In genomic region chr2:203646266-203646864, GRCh38 we compare ENCODE assay signal across 13 cellular contexts.
"Had no signal": no experiment of that assay in that cellular context is flagged by ENCODE, and none has a peak within 500 bp of the region (broad histone marks: within the 10 kb centered on the region; RNA-seq: fewer than 3 reads in every experiment).

No MANE protein-coding gene starts in this region.

- H3K9me3 ChIP-seq: gastrocnemius medialis, psoas muscle, sigmoid colon, suprapubic skin had no signal

- H3K27me3 ChIP-seq: gastrocnemius medialis, sigmoid colon, suprapubic skin had no signal

- ATAC-seq: gastrocnemius medialis; naive thymus-derived CD8-positive, alpha-beta T cell; psoas muscle; stimulated activated naive CD8-positive, alpha-beta T cell treated with anti-CD3 and anti-CD28 coated beads, Interleukin-15, Interleukin-2, amounts not matched to agents 100 U/mL and 50 U/mL, for 24 hours had no signal

- H3K27ac ChIP-seq: gastrocnemius medialis, psoas muscle, sigmoid colon, suprapubic skin had no signal

- H3K36me3 ChIP-seq: gastrocnemius medialis, sigmoid colon, suprapubic skin had no signal

- FAIRE-seq: colon, endothelial cell of umbilical vein had no signal

- DNase-seq: activated CD4-positive, alpha-beta T cell treated with anti-CD3 and anti-CD28 coated beads, Interleukin-2, amount 10 ng/mL, durations not matched to agents 7 days and 5 days; activated CD4-positive, CD25-positive, alpha-beta regulatory T cell; activated naive CD4-positive, alpha-beta T cell treated with anti-CD3 and anti-CD28 coated beads, Interleukin-2, amount 10 ng/mL, durations not matched to agents 7 days and 5 days; gastrocnemius medialis; naive thymus-derived CD8-positive, alpha-beta T cell; psoas muscle; sigmoid colon; stimulated activated CD4-positive, alpha-beta T cell treated with anti-CD3 and anti-CD28 coated beads, Interleukin-12 subunit alpha, Interleukin-12 subunit beta, amount 100 ng/mL, for 4 hours; stimulated activated naive CD8-positive, alpha-beta T cell treated with anti-CD3 and anti-CD28 coated beads, Interleukin-15, Interleukin-2, amounts not matched to agents 100 U/mL and 50 U/mL, for 24 hours; T-helper 1 cell had no signal

- H3K4me3 ChIP-seq: gastrocnemius medialis, psoas muscle, sigmoid colon, suprapubic skin had no signal
